29 cellular contexts compared by ENCODE assay signal in genomic region chr2:237447496-237447895, GRCh38. TPM values are rescaled to one million over a fixed set of nuclear protein-coding genes. Genes with fewer than 3 reads are reported as not detected.
"Had no signal": no experiment of that assay in that cellular context is flagged by ENCODE, and none has a peak within 500 bp of the region (broad histone marks: within the 10 kb centered on the region; RNA-seq: fewer than 3 reads in every experiment).

No MANE protein-coding gene starts in this region.

- H3K36me3 ChIP-seq: colonic mucosa, gastroesophageal sphincter, lower lobe of right lung, neural progenitor cell, right lobe of liver, stomach, thyroid gland had no signal

- H2AFZ ChIP-seq: neural progenitor cell, parathyroid adenoma had no signal

- H3K9me3 ChIP-seq: colonic mucosa, gastroesophageal sphincter, lower lobe of right lung, mucosa of descending colon, right lobe of liver, stomach, thyroid gland had no signal

- ATAC-seq: esophagus mucosa; foreskin keratinocyte; gastroesophageal sphincter; left ventricle myocardium superior; lower lobe of right lung; mucosa of descending colon; natural killer cell treated with Interleukin-12 subunit alpha and Interleukin-12 subunit beta and Interleukin-15 and Interleukin-18, amount 100 ng/mL, for 72 hours; right lobe of liver had no signal

- H3K79me2 ChIP-seq: parathyroid adenoma had no signal

- H3K4me2 ChIP-seq: neural progenitor cell had no signal

- H3K36me3 Mint-ChIP-seq: immature natural killer cell; mesothelial cell of epicardium; naive B cell; natural killer cell treated with Interleukin-12 subunit alpha and Interleukin-12 subunit beta and Interleukin-15 and Interleukin-18, amount 100 ng/mL, for 72 hours; neural progenitor cell had no signal

- DNase-seq: colonic mucosa; effector CD8-positive, alpha-beta T cell; endodermal cell; foreskin keratinocyte; hypothalamus; immature natural killer cell; left ventricle myocardium superior; lower lobe of right lung; mucosa of descending colon; naive B cell; right lobe of liver; small intestine; stimulated activated CD4-positive, alpha-beta T cell treated with anti-CD3 and anti-CD28 coated beads, Interleukin-12 subunit alpha, Interleukin-12 subunit beta, amount 100 ng/mL, for 4 hours; stimulated activated CD4-positive, alpha-beta T cell treated with anti-CD3 and anti-CD28 coated beads, Interleukin-1b, Interleukin-23, amount 100 ng/mL, for 48 hours; stimulated activated CD4-positive, alpha-beta T cell treated with anti-CD3 and anti-CD28 coated beads, Interleukin-4, amount 100 ng/mL, for 1 hour; stimulated activated naive CD4-positive, alpha-beta T cell treated with Interleukin-2 at 50 U/mL for 16 hours; stomach; thyroid gland; trophoblast cell had no signal

- H3K27ac ChIP-seq: colonic mucosa, epithelial cell of prostate, foreskin keratinocyte, lower lobe of right lung, neural progenitor cell, parathyroid adenoma, right lobe of liver, stomach, thyroid gland had no signal

- H3K4me1 Mint-ChIP-seq: endodermal cell, immature natural killer cell, naive B cell had no signal

- H3K9ac ChIP-seq: neural progenitor cell, parathyroid adenoma had no signal

- H3K27me3 ChIP-seq: colonic mucosa, gastroesophageal sphincter, neural progenitor cell, right lobe of liver, thyroid gland had no signal

- H3K4me1 ChIP-seq: colonic mucosa, foreskin keratinocyte, neural progenitor cell, parathyroid adenoma, right lobe of liver had no signal

- H3K4me3 Mint-ChIP-seq: dendritic cell treated with granulocyte-macrophage colony-stimulating factor and Interleukin-4, amounts not matched to agents 40 ng/mL and 50 ng/mL, for 4 days; endodermal cell; immature natural killer cell; mesothelial cell of epicardium; natural killer cell treated with Interleukin-12 subunit alpha and Interleukin-12 subunit beta and Interleukin-15 and Interleukin-18, amount 100 ng/mL, for 72 hours; neural progenitor cell had no signal

- H3K4me3 ChIP-seq: colonic mucosa, gastroesophageal sphincter, lower lobe of right lung, mucosa of descending colon, neural progenitor cell, right lobe of liver, stomach, thyroid gland had no signal

- H3K27ac Mint-ChIP-seq: dendritic cell treated with granulocyte-macrophage colony-stimulating factor and Interleukin-4, amounts not matched to agents 40 ng/mL and 50 ng/mL, for 4 days; endodermal cell; mesothelial cell of epicardium; naive B cell; natural killer cell treated with Interleukin-12 subunit alpha and Interleukin-12 subunit beta and Interleukin-15 and Interleukin-18, amount 100 ng/mL, for 72 hours; neural progenitor cell; progenitor cell of endocrine pancreas had no signal

- H3K9me3 Mint-ChIP-seq: dendritic cell treated with granulocyte-macrophage colony-stimulating factor and Interleukin-4, amounts not matched to agents 40 ng/mL and 50 ng/mL, for 4 days; endodermal cell; immature natural killer cell; mesothelial cell of epicardium; natural killer cell treated with Interleukin-12 subunit alpha and Interleukin-12 subunit beta and Interleukin-15 and Interleukin-18, amount 100 ng/mL, for 72 hours; neural progenitor cell had no signal

RNA-seq across cellular contexts. Expression of gene COL6A3, which starts 33.5 kb away (rescaled TPM):
- total RNA-seq: foreskin keratinocyte had no signal
- polyA plus RNA-seq: foreskin keratinocyte, keratinocyte had no signal

RNA-seq across cellular contexts. Expression of gene MLPH, which starts 39.6 kb away (rescaled TPM):
- total RNA-seq: natural killer cell treated with Interleukin-12 subunit alpha and Interleukin-12 subunit beta and Interleukin-15 and Interleukin-18, amount 100 ng/mL, for 72 hours had no signal
- polyA plus RNA-seq: immature natural killer cell had no signal
